3 cellular contexts compared by ENCODE assay signal in the genomic region with DNA sequence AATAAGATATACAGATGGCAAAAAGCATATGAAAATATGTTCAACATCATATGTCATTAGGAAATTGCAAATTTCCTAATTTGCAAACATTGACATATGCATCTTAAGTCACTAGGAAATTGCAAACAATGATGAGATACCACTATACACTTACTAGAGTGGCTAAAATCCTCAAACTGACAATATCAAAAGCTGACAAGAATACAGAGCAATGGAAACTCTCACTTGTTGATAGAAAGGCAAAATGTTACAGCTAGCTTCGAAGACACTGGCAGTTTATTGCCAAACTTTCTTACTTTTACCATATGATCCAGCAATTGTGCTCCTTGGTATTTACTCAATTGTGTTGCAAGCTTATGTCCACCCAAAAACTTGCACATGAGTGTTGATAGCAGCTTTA.
A peak's percentile ranks its signal among the peaks of the same experiment; 100 is the strongest.
TF ChIP-seq lines count a peak whose summit lies in the region.

No MANE protein-coding gene starts in this region.

TF ChIP-seq in HepG2, 621 proteins besides CTCF, POLR2A, EP300 and RAD21:
- peak; percentile 100 for TF ChIP-seq ZNF7 (CRISPR knock-in tag; IDR thresholded peaks at IDR 0.05)
- TF ChIP-seq, protein P1, sequence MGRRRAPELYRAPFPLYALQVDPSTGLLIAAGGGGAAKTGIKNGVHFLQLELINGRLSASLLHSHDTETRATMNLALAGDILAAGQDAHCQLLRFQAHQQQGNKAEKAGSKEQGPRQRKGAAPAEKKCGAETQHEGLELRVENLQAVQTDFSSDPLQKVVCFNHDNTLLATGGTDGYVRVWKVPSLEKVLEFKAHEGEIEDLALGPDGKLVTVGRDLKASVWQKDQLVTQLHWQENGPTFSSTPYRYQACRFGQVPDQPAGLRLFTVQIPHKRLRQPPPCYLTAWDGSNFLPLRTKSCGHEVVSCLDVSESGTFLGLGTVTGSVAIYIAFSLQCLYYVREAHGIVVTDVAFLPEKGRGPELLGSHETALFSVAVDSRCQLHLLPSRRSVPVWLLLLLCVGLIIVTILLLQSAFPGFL (CRISPR knock-in tag; IDR thresholded peaks at IDR 0.05) = no peak
- no peak for TF ChIP-seq RORA (CRISPR knock-in tag; IDR thresholded peaks at IDR 0.05)
- peak; percentile 10 for TF ChIP-seq ZFP36 (IDR thresholded peaks at IDR 0.05; ENCODE audit: borderline replicate concordance, low read depth, low read length, partially characterized antibody)

TF ChIP-seq in HEK293, 187 proteins besides CTCF, POLR2A, EP300 and RAD21:
- TF ChIP-seq SCRT2 (tag by site-specific recombination; IDR thresholded peaks at IDR 0.05) = peak; percentile 47; the same call in 1 of the 2 replicates
- TF ChIP-seq ZNF701 (tag by site-specific recombination; IDR thresholded peaks at IDR 0.05) = no peak

TF ChIP-seq in K562, 482 proteins besides CTCF, POLR2A, EP300 and RAD21:
- TF ChIP-seq, protein P2, sequence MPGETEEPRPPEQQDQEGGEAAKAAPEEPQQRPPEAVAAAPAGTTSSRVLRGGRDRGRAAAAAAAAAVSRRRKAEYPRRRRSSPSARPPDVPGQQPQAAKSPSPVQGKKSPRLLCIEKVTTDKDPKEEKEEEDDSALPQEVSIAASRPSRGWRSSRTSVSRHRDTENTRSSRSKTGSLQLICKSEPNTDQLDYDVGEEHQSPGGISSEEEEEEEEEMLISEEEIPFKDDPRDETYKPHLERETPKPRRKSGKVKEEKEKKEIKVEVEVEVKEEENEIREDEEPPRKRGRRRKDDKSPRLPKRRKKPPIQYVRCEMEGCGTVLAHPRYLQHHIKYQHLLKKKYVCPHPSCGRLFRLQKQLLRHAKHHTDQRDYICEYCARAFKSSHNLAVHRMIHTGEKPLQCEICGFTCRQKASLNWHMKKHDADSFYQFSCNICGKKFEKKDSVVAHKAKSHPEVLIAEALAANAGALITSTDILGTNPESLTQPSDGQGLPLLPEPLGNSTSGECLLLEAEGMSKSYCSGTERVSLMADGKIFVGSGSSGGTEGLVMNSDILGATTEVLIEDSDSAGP (CRISPR knock-in tag; IDR thresholded peaks at IDR 0.05) = no peak
- TF ChIP-seq, protein P3, sequence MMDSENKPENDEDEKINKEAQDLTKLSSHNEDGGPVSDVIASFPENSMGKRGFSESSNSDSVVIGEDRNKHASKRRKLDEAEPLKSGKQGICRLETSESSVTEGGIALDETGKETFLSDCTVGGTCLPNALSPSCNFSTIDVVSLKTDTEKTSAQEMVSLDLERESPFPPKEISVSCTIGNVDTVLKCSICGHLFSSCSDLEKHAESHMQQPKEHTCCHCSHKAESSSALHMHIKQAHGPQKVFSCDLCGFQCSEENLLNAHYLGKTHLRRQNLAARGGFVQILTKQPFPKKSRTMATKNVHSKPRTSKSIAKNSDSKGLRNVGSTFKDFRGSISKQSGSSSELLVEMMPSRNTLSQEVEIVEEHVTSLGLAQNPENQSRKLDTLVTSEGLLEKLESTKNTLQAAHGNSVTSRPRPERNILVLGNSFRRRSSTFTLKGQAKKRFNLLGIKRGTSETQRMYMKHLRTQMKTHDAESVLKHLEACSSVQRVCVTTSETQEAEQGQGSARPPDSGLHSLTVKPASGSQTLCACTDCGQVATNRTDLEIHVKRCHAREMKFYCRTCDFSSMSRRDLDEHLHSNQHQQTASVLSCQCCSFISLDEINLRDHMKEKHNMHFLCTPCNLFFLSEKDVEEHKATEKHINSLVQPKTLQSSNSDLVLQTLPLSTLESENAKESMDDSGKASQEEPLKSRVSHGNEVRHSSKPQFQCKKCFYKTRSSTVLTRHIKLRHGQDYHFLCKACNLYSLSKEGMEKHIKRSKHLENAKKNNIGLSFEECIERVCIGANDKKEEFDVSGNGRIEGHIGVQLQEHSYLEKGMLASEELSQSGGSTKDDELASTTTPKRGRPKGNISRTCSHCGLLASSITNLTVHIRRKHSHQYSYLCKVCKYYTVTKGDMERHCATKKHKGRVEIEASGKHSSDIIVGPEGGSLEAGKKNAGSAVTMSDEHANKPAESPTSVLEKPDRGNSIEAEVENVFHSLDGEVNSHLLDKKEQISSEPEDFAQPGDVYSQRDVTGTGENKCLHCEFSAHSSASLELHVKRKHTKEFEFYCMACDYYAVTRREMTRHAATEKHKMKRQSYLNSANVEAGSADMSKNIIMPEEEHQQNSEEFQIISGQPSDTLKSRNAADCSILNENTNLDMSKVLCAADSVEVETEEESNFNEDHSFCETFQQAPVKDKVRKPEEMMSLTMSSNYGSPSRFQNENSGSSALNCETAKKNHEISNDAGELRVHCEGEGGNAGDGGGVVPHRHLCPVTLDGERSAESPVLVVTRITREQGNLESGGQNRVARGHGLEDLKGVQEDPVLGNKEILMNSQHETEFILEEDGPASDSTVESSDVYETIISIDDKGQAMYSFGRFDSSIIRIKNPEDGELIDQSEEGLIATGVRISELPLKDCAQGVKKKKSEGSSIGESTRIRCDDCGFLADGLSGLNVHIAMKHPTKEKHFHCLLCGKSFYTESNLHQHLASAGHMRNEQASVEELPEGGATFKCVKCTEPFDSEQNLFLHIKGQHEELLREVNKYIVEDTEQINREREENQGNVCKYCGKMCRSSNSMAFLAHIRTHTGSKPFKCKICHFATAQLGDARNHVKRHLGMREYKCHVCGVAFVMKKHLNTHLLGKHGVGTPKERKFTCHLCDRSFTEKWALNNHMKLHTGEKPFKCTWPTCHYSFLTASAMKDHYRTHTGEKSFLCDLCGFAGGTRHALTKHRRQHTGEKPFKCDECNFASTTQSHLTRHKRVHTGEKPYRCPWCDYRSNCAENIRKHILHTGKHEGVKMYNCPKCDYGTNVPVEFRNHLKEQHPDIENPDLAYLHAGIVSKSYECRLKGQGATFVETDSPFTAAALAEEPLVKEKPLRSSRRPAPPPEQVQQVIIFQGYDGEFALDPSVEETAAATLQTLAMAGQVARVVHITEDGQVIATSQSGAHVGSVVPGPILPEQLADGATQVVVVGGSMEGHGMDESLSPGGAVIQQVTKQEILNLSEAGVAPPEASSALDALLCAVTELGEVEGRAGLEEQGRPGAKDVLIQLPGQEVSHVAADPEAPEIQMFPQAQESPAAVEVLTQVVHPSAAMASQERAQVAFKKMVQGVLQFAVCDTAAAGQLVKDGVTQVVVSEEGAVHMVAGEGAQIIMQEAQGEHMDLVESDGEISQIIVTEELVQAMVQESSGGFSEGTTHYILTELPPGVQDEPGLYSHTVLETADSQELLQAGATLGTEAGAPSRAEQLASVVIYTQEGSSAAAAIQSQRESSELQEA (IDR thresholded peaks at IDR 0.05; ENCODE audit: low read depth) = peak; percentile 23; the same call in 1 of the 2 replicates
- TF ChIP-seq IRF2 (CRISPR knock-in tag; IDR thresholded peaks at IDR 0.05) (no peak), ZFP36 (IDR thresholded peaks at IDR 0.05; ENCODE audit: low read depth, low read length, partially characterized antibody) (peak; percentile 63), KAT7 (CRISPR knock-in tag; IDR thresholded peaks at IDR 0.05; ENCODE audit: borderline replicate concordance) (no peak), RBM25 (IDR thresholded peaks at IDR 0.05; ENCODE audit: low read depth, low read length, severe bottlenecking) (peak; percentile 76)
TF ChIP-seq in K562: peak in this region for 3.
